ENCODE assay signal across 10 cellular contexts in genomic region chr4:147773261-147774184, GRCh38. TPM values are rescaled to one million over a fixed set of nuclear protein-coding genes. Genes with fewer than 3 reads are reported as not detected.
DNase-seq lines count a peak whose midpoint lies in the region; ATAC-seq and TF ChIP-seq lines count a peak whose summit lies in the region.
"Had no signal": no experiment of that assay in that cellular context is flagged by ENCODE, and none has a peak within 500 bp of the region (broad histone marks: within the 10 kb centered on the region; RNA-seq: fewer than 3 reads in every experiment).

No MANE protein-coding gene starts in this region.

- no peaks in the 10 kb centered on the region for H4K20me1 ChIP-seq in Karpas-422 (ENCODE audit: insufficient read depth, low read depth, low read length)

- H3K9ac ChIP-seq in Karpas-422 (ENCODE audit: low read length): no peak overlapping the region

- POLR2A ChIA-PET in RWPE1 (lab: Yijun Ruan, JAX; ENCODE audit: low non-redundant PET): no interaction called here

- WGBS in right cardiac atrium: 32% methylated on average over 3 of the region's 3 CpGs

- peak overlapping the region; percentile 89 for H3K27ac ChIP-seq in SJCRH30
- peak overlapping the region; percentile 42 for H3K27ac ChIP-seq in right cardiac atrium (ENCODE audit: low read length)
- no peak overlapping the region for H3K27ac ChIP-seq in Karpas-422 (ENCODE audit: low read length)
- H3K27ac ChIP-seq in RWPE1: no peak overlapping the region

- H3K4me3 ChIP-seq in SJCRH30 (peak overlapping the region; percentile 25), right cardiac atrium (ENCODE audit: low read length) (no peak overlapping the region), Karpas-422 (ENCODE audit: low read length) (no peak overlapping the region)

- H3K9me3 ChIP-seq in SJCRH30 (replicated peaks) (no peaks in the 10 kb centered on the region), right cardiac atrium (ENCODE audit: control insufficient read depth, low read length) (no peaks in the 10 kb centered on the region), Karpas-422 (ENCODE audit: low read length) (no peaks in the 10 kb centered on the region)

- CTCF ChIA-PET in RWPE1 (lab: Yijun Ruan, JAX): interaction anchor here (0.5 to 1.0 kb wide), 2 partner anchors 44 to 94 kb away, joined by 4 to 5 read pairs; no protein-coding TSS in a partner anchor

- DNase-seq in AG08395 (ENCODE audit: low spot score): peak; percentile 14
- DNase-seq in SJCRH30: peak; percentile 53 to 71
- no peak for DNase-seq in right cardiac atrium
- DNase-seq in Karpas-422: no peak
- no peak for DNase-seq in middle frontal gyrus (ENCODE audit: extremely low spot score, low spot score)
- no peak for DNase-seq in stimulated activated CD4-positive, alpha-beta T cell treated with anti-CD3 and anti-CD28 coated beads, Interleukin-2, amount 100 ng/mL, for 24 hours
- DNase-seq in RWPE1 (ENCODE audit: low spot score): no peak
- DNase-seq: C1 segment of cervical spinal cord, T-cell had no signal

- no peaks in the 10 kb centered on the region for H3K9me2 ChIP-seq in Karpas-422 (replicated peaks; ENCODE audit: insufficient read depth, low read length)

- TF ChIP-seq CTCF in RWPE1 (conservative IDR thresholded peaks at IDR 0.05; ENCODE audit: low read depth): no peak

- peaks cover 40% of the 10 kb centered on the region for H3K4me1 ChIP-seq in SJCRH30
- H3K4me1 ChIP-seq in right cardiac atrium (ENCODE audit: control insufficient read depth, insufficient read depth, low read length): peaks cover 12% of the 10 kb centered on the region
- no peaks in the 10 kb centered on the region for H3K4me1 ChIP-seq in Karpas-422 (ENCODE audit: low read length)

- H3K79me2 ChIP-seq in Karpas-422 (ENCODE audit: low read length): no peaks in the 10 kb centered on the region

- H2AFZ ChIP-seq in Karpas-422 (ENCODE audit: low read length): no peak overlapping the region

- no peaks in the 10 kb centered on the region for H3K27me3 ChIP-seq in SJCRH30
- no peaks in the 10 kb centered on the region for H3K27me3 ChIP-seq in right cardiac atrium (ENCODE audit: control insufficient read depth, insufficient read depth)
- no peaks in the 10 kb centered on the region for H3K27me3 ChIP-seq in Karpas-422 (ENCODE audit: low read length)

- no peak overlapping the region for H3K4me2 ChIP-seq in Karpas-422 (ENCODE audit: low read depth, low read length, poor library complexity, severe bottlenecking)

- peak; percentile 50 for ATAC-seq in GM21447 (IDR thresholded peaks at IDR 0.05; ENCODE audit: unreplicated experiment)
- no peak for ATAC-seq in right cardiac atrium
- ATAC-seq: T-cell had no signal

- H3K36me3 ChIP-seq in SJCRH30: no peaks in the 10 kb centered on the region
- no peaks in the 10 kb centered on the region for H3K36me3 ChIP-seq in Karpas-422 (ENCODE audit: insufficient read depth, low read length)

- intact Hi-C loops in right cardiac atrium (cut with DNase I): no loop called here

RNA-seq across cellular contexts. Expression of gene ARHGAP10, which starts 41.6 kb away (rescaled TPM):
- total RNA-seq in SJCRH30 (2014; rRNA removed; shearing (Covaris generic)): 19.9 and 25.0 TPM in 2 replicates
- 10 to 100 TPM; 43.3 to 54.1 (median 48.7) TPM for total RNA-seq in right cardiac atrium
- polyA plus RNA-seq in right cardiac atrium: 36.7 TPM
- total RNA-seq in Karpas-422 (2014; rRNA removed; shearing (Covaris generic); ENCODE audit: low replicate concordance): 0.41 TPM in 1 of 2 replicates, not detected in the other

Comparison
In these comparisons a context has a peak if more than half of its experiments do, and no peak if none do; other contexts are left out.
1. DNase-seq: peak in AG08395 (single experiment) and SJCRH30 (2 of 2); none in right cardiac atrium (0 of 3), Karpas-422 (single experiment), middle frontal gyrus (single experiment), stimulated activated CD4-positive, alpha-beta T cell treated with anti-CD3 and anti-CD28 coated beads, Interleukin-2, amount 100 ng/mL, for 24 hours (0 of 2) and RWPE1 (single experiment).
2. H3K27ac ChIP-seq: peak in SJCRH30 (single experiment) and right cardiac atrium (single experiment); none in Karpas-422 (single experiment) and RWPE1 (single experiment).
3. RNA of gene ARHGAP10, which starts 41.6 kb away (total RNA-seq): 43.3 to 54.1 TPM in right cardiac atrium and 19.9 to 25.0 TPM in SJCRH30; 0.41 TPM in Karpas-422; every median in the first group is over 10 times any median in the second.